ENCODE assay signal across 18 cellular contexts in genomic region chr4:103105558-103106356, GRCh38.
"Had no signal": no experiment of that assay in that cellular context is flagged by ENCODE, and none has a peak within 500 bp of the region (broad histone marks: within the 10 kb centered on the region; RNA-seq: fewer than 3 reads in every experiment).

No MANE protein-coding gene starts in this region.

- H3K36me3 ChIP-seq: ascending aorta, ovary, thoracic aorta had no signal

- H3K4me3 Mint-ChIP-seq: activated naive CD8-positive, alpha-beta T cell treated with anti-CD3 and anti-CD28 coated beads, Interleukin-2, amount 10 ng/mL, durations not matched to agents 7 days and 5 days; neural crest cell; stimulated activated naive CD8-positive, alpha-beta T cell treated with anti-CD3 and anti-CD28 coated beads, Interleukin-15, amount 100 ng/mL, for 72 hours; T-helper 1 cell treated with Interleukin-12 subunit alpha and Interleukin-12 subunit beta and Interleukin-4 antibody, amounts not matched to agents 30 μg/mL and 1 μg/mL, for 36 hours had no signal

- H3K4me1 ChIP-seq: ascending aorta had no signal

- ATAC-seq: activated CD4-positive, CD25-positive, alpha-beta regulatory T cell treated with anti-CD3 and anti-CD28 coated beads, Interleukin-2, amount 50 U/mL, for 24 hours; left ventricle myocardium superior; stimulated activated naive CD8-positive, alpha-beta T cell treated with anti-CD3 and anti-CD28 coated beads, Interleukin-15, amount 100 ng/mL, for 72 hours had no signal

- H3K9me3 Mint-ChIP-seq: activated naive CD8-positive, alpha-beta T cell treated with anti-CD3 and anti-CD28 coated beads, Interleukin-2, amount 10 ng/mL, durations not matched to agents 7 days and 5 days; neural crest cell; stimulated activated naive CD8-positive, alpha-beta T cell treated with anti-CD3 and anti-CD28 coated beads, Interleukin-15, amount 100 ng/mL, for 72 hours; T-helper 1 cell treated with Interleukin-12 subunit alpha and Interleukin-12 subunit beta and Interleukin-4 antibody, amounts not matched to agents 30 μg/mL and 1 μg/mL, for 36 hours had no signal

- DNase-seq: activated CD4-positive, alpha-beta T cell treated with anti-CD3 and anti-CD28 coated beads, Interleukin-2, amount 50 U/mL, for 4 hours; activated gamma-delta T cell treated with Interleukin-2 at 50 U/mL for 16 hours; activated naive CD8-positive, alpha-beta T cell treated with anti-CD3 and anti-CD28 coated beads, Interleukin-2, amount 10 ng/mL, durations not matched to agents 7 days and 5 days; activated T-cell treated with anti-CD3 and anti-CD28 coated beads, Interleukin-2, amount 50 U/mL, for 1 hour; effector CD8-positive, alpha-beta T cell; glutamatergic neuron; left ventricle myocardium superior; ovary; stimulated activated CD4-positive, alpha-beta T cell treated with anti-CD3 and anti-CD28 coated beads, Interleukin-15, amount 100 ng/mL, for 24 hours; stimulated activated CD4-positive, alpha-beta T cell treated with anti-CD3 and anti-CD28 coated beads, Interleukin-4, amount 100 ng/mL, for 24 hours; stimulated activated naive CD8-positive, alpha-beta T cell treated with anti-CD3 and anti-CD28 coated beads, Interleukin-15, amount 100 ng/mL, for 72 hours had no signal

- H3K27ac Mint-ChIP-seq: activated naive CD8-positive, alpha-beta T cell treated with anti-CD3 and anti-CD28 coated beads, Interleukin-2, amount 10 ng/mL, durations not matched to agents 7 days and 5 days; stimulated activated naive CD8-positive, alpha-beta T cell treated with anti-CD3 and anti-CD28 coated beads, Interleukin-15, amount 100 ng/mL, for 72 hours; T-helper 1 cell treated with Interleukin-12 subunit alpha and Interleukin-12 subunit beta and Interleukin-4 antibody, amounts not matched to agents 30 μg/mL and 1 μg/mL, for 36 hours had no signal

- H3K4me1 Mint-ChIP-seq: stimulated activated naive CD8-positive, alpha-beta T cell treated with anti-CD3 and anti-CD28 coated beads, Interleukin-15, amount 100 ng/mL, for 72 hours had no signal

- H3K27me3 ChIP-seq: ascending aorta, ovary had no signal

- H3K27me3 Mint-ChIP-seq: activated naive CD8-positive, alpha-beta T cell treated with anti-CD3 and anti-CD28 coated beads, Interleukin-2, amount 10 ng/mL, durations not matched to agents 7 days and 5 days; stimulated activated naive CD8-positive, alpha-beta T cell treated with anti-CD3 and anti-CD28 coated beads, Interleukin-15, amount 100 ng/mL, for 72 hours had no signal

- H3K4me3 ChIP-seq: ascending aorta, coronary artery, ovary, thoracic aorta had no signal

- H3K9me3 ChIP-seq: ascending aorta, ovary, thoracic aorta had no signal

- H3K27ac ChIP-seq: ascending aorta, coronary artery, epithelial cell of prostate, ovary, thoracic aorta had no signal
